In the genomic region with DNA sequence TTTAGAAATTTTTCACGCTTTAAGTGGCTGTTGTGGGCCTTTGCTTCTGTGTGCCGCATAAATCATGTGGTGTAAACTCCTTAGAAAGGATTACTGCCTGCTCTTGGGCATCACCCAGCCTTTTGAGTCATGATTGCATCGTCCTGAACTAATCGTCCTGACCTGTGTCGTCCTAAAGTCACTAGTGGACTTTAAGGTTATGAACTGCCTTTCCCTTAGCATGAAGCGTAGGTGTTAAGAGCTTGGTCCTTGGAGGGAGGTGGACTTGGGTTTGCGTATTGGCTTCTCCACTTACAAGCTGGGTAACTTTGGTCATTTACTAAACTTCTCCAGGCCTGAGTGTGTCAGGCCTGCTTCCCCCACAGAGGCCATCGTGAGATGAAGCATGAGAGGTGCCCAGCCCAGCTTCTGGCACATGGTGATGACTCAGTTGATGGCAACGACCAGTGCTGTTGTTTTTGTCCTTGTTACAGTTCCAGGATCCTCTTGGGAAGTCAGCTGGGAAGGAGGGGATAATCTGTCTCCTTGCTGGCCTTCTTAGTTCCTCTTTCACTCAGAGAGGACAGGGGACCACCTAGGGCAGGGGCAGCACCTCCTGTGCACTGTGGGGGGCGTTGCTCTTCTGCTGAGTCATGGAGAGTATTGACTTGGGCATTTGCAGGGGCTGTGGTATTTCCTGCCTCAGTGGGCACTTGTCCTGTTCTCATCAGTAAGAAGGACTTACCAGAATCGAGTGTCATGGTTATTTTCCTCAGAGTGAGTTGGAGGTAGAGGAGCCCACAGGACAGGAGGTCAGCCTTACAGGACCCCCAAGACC, we compare ENCODE assay signal across 8 cellular contexts. TPM values are rescaled to one million over a fixed set of nuclear protein-coding genes. Genes with fewer than 3 reads are reported as not detected.
A peak's percentile ranks its signal among the peaks of the same experiment; 100 is the strongest.
DNase-seq lines count a peak whose midpoint lies in the region; TF ChIP-seq lines count a peak whose summit lies in the region.

No MANE protein-coding gene starts in this region.

- H3K4ac ChIP-seq in H9 (ENCODE audit: low read depth, low read length) = no peak overlapping the region

- peak overlapping the region; percentile 17 for H2BK12ac ChIP-seq in H9 (ENCODE audit: insufficient read length, low read depth, low read length)

- H3K4me3 Mint-ChIP-seq in H9 = no peak overlapping the region

- peaks cover 0 to 34% (median 10%) of the 10 kb centered on the region in 3 experiments; a peak in 5 of 7 replicates for H3K36me3 Mint-ChIP-seq in H9 (ENCODE audit: insufficient read depth in 1 of 3, low read depth in 3 of 3)

- no peak overlapping the region for H3T11ph ChIP-seq in H9 (ENCODE audit: low read length)

- no peak overlapping the region for H4K5ac ChIP-seq in H9 (ENCODE audit: insufficient read length, low read depth, low read length)

- no peak overlapping the region for H2AK5ac ChIP-seq in H9 (ENCODE audit: insufficient read length, low read length)

- H2BK5ac ChIP-seq in H9 (ENCODE audit: insufficient read length, low read length) = peak overlapping the region; percentile 11

- peak overlapping the region; percentile 63 to 96 (median 84); a peak in 6 of 7 replicates for H3K27ac Mint-ChIP-seq in H9

- no peak overlapping the region for H3K56ac ChIP-seq in H9 (ENCODE audit: insufficient read length, low read depth, low read length)

- H3K4me1 ChIP-seq in H9 (ENCODE audit: insufficient read depth, low read length) = peaks cover 10% of the 10 kb centered on the region; the same call in 1 of the 2 replicates

- no peaks in the 10 kb centered on the region for H3K9me3 Mint-ChIP-seq in H9

- H2AFZ ChIP-seq in H9 (ENCODE audit: low read length) = no peak overlapping the region

- H4K8ac ChIP-seq in H9 (replicated peaks; ENCODE audit: insufficient read length, low read depth, low read length) = peak overlapping the region; percentile 4

- H3K9ac ChIP-seq in H9 (ENCODE audit: extremely low read depth, insufficient read length, low read length) = no peak overlapping the region

- H3K4me2 ChIP-seq in H9 (ENCODE audit: insufficient read depth, insufficient read length, low read length) = no peak overlapping the region

- no peaks in the 10 kb centered on the region for H3K27me3 ChIP-seq in H9 (ENCODE audit: insufficient read depth, low read length)

- no peak overlapping the region for H2BK120ac ChIP-seq in H9 (ENCODE audit: low read depth, low read length, poor library complexity, severe bottlenecking)

- H3K9me3 ChIP-seq in H9 (ENCODE audit: control insufficient read depth, low read depth, low read length) = no peaks in the 10 kb centered on the region

- no CpG with 5 or more reads among the region's 11 CpGs for WGBS in H9 (ENCODE audit: extremely low coverage, insufficient read length, low lambda C conversion rate)

- peak overlapping the region; percentile 43; the same call in 1 of the 2 replicates for H3K14ac ChIP-seq in H9 (ENCODE audit: insufficient read depth, low read length)

- H3K27me3 Mint-ChIP-seq in H9 (ENCODE audit: low read depth) = no peaks in the 10 kb centered on the region

- H3K4me1 Mint-ChIP-seq in H9 = peaks cover 37 to 39% of the 10 kb centered on the region in 2 experiments

- no peaks in the 10 kb centered on the region for H3K23me2 ChIP-seq in H9 (ENCODE audit: insufficient read length, low read depth, low read length, poor library complexity, severe bottlenecking)

- no peak overlapping the region for H3K18ac ChIP-seq in H9 (ENCODE audit: insufficient read length, low read depth, low read length)

- H4K91ac ChIP-seq in H9 (ENCODE audit: insufficient read length, low read depth, low read length) = no peak overlapping the region

- no peaks in the 10 kb centered on the region for H4K20me1 ChIP-seq in H9 (ENCODE audit: control insufficient read depth, insufficient read depth, insufficient read length)

- H3K79me2 ChIP-seq in H9 (ENCODE audit: insufficient read depth, low read length) = no peaks in the 10 kb centered on the region

- H3K4me3 ChIP-seq in foreskin fibroblast (ENCODE audit: low read depth in 1 of 2, low read length in 2 of 2) (no peak overlapping the region), skin epidermis (no peak overlapping the region)

- H2BK15ac ChIP-seq in H9 (ENCODE audit: low read depth, low read length) = no peak overlapping the region

- no peak for TF ChIP-seq CTCF in H9 (conservative IDR thresholded peaks at IDR 0.05)
- TF ChIP-seq CTCF in foreskin fibroblast (IDR thresholded peaks at IDR 0.05; ENCODE audit: low read depth, low read length) = no peak

- H3K27ac ChIP-seq in H9 (ENCODE audit: insufficient read length, low read depth, low read length) (no peak overlapping the region), skin epidermis (peak overlapping the region in 14 of 21 experiments; percentile 0 to 70 (median 46))

- no peak overlapping the region for H3K23ac ChIP-seq in H9 (ENCODE audit: insufficient read length, low read depth, low read length)

- no peaks in the 10 kb centered on the region for H3K79me1 ChIP-seq in H9 (ENCODE audit: insufficient read depth, low read depth, low read length, poor library complexity, severe bottlenecking)

- no peak overlapping the region for H2BK20ac ChIP-seq in H9 (ENCODE audit: low read depth, low read length, poor library complexity, severe bottlenecking)

- DNase-seq in H9 = no peak
- DNase-seq in SW480 (ENCODE audit: low spot score) = peak; percentile 28
- DNase-seq in foreskin fibroblast = peak; percentile 78 to 82
- no peak for DNase-seq in NCI-H1105 (lab: John Stamatoyannopoulos, UW)
- DNase-seq in GM19240 (ENCODE audit: insufficient read length, low spot score) = no peak
- no peak for DNase-seq in DMS53 (lab: John Stamatoyannopoulos, UW)
- no peak for DNase-seq in pons (ENCODE audit: low spot score)

RNA-seq across cellular contexts. Expression of gene NCS1, which starts 54.2 kb away (rescaled TPM):
- 35.0 and 38.1 TPM in 2 replicates for total RNA-seq in H9 (2021)

Comparison
In these comparisons a context has a peak if more than half of its experiments do, and no peak if none do; other contexts are left out.
1. DNase-seq: peak in SW480 (single experiment) and foreskin fibroblast (2 of 2); none in H9 (single experiment), NCI-H1105 (single experiment), GM19240 (single experiment), DMS53 (single experiment) and pons (single experiment).